ENCODE assay signal across 8 cellular contexts in genomic region chr7:77112719-77113306, GRCh38. TPM values are rescaled to one million over a fixed set of nuclear protein-coding genes. Genes with fewer than 3 reads are reported as not detected.
DNase-seq lines count a peak whose midpoint lies in the region; TF ChIP-seq lines count a peak whose summit lies in the region.
"Not testable (repeated sequence)": the region's sequence is repeated elsewhere in the genome, so short reads cannot be mapped to it uniquely, and the experiment has no call there.

No MANE protein-coding gene starts in this region.

- not testable (repeated sequence) for H3K4me2 ChIP-seq in parathyroid adenoma (ENCODE audit: low read length)

- H3K4me1 ChIP-seq in A673 (ENCODE audit: insufficient read depth, low read length, poor library complexity, severe bottlenecking); parathyroid adenoma: not testable (repeated sequence)

- BruUV-seq in A673 (replicated peaks; lab: Mats Ljungman, UMichigan): not testable (repeated sequence)

- TF ChIP-seq CTCF in A673 (conservative IDR thresholded peaks at IDR 0.05; ENCODE audit: low read depth, low read length) (peak; percentile 44), LNCAP (IDR thresholded peaks at IDR 0.05) (peak; percentile 23; the same call in 1 of the 2 replicates), VCaP (conservative IDR thresholded peaks at IDR 0.05) (peak; percentile 52), epithelial cell of esophagus (IDR thresholded peaks at IDR 0.05; ENCODE audit: insufficient read depth, low read depth, low read length, missing control alignments) (peak; percentile 17), parathyroid adenoma (IDR thresholded peaks at IDR 0.05) (peak; percentile 26)

- H2AFZ ChIP-seq in parathyroid adenoma: not testable (repeated sequence)

- H3K4me3 ChIP-seq in A673 (ENCODE audit: low read depth, low read length, poor library complexity, severe bottlenecking); epithelial cell of esophagus (ENCODE audit: low read length); parathyroid adenoma (ENCODE audit: low read depth, low read length): not testable (repeated sequence)

- H3K27ac ChIP-seq in A673 (ENCODE audit: low read depth, low read length, poor library complexity, severe bottlenecking); VCaP; parathyroid adenoma: not testable (repeated sequence)

- intact Hi-C loops in A673 (cut with micrococcal nuclease; ENCODE audit: unreplicated experiment): not testable (repeated sequence)

- not testable (repeated sequence) for H3K9me3 ChIP-seq in A673 (ENCODE audit: low read depth, low read length, poor library complexity, severe bottlenecking); parathyroid adenoma (ENCODE audit: control insufficient read depth, low read length)

- DNase-seq in A673 (ENCODE audit: low spot score): not testable (repeated sequence)
- peak; percentile 40 for DNase-seq in ELR (ENCODE audit: low read depth)
- peak; percentile 16 for DNase-seq in NCI-H82 (lab: John Stamatoyannopoulos, UW)
- DNase-seq in epithelial cell of esophagus (ENCODE audit: low read depth): peak; percentile 5
- peak; percentile 0 for DNase-seq in kidney glomerular epithelial cell (lab: John Stamatoyannopoulos, UW)

- not testable (repeated sequence) for H3K9ac ChIP-seq in parathyroid adenoma

- not testable (repeated sequence) for H3K36me3 ChIP-seq in A673 (ENCODE audit: insufficient read depth, low read length, poor library complexity, severe bottlenecking); parathyroid adenoma (ENCODE audit: control insufficient read depth, insufficient read depth, low read length)

- POLR2A ChIA-PET in A673 (lab: Charles Lee; ENCODE audit: low non-redundant PET): not testable (repeated sequence)

- CTCF ChIA-PET in A673 (lab: Charles Lee): interaction anchor here (1.1 kb wide), 1 partner anchor 9 kb away, joined by 11 read pairs; the partner anchor contains the start of gene CCDC146

- not testable (repeated sequence) for H3K79me2 ChIP-seq in parathyroid adenoma

- H3K27me3 ChIP-seq in A673 (replicated peaks; ENCODE audit: insufficient read depth, low read depth, low read length, poor library complexity); parathyroid adenoma (ENCODE audit: control insufficient read depth, insufficient read depth, low read length): not testable (repeated sequence)

RNA-seq across cellular contexts. Expression of gene CCDC146, which starts 9.6 kb away (rescaled TPM):
- total RNA-seq in A673 (2021): 1.1 and 2.2 TPM in 2 replicates

RNA-seq across cellular contexts. Expression of gene SPDYE18, which starts 50.5 kb away (rescaled TPM):
- not detected in 2 replicates for total RNA-seq in A673 (2021)
